ENCODE assay signal across 7 cellular contexts in genomic region chr7:73557397-73558257, GRCh38. TPM values are rescaled to one million over a fixed set of nuclear protein-coding genes. Genes with fewer than 3 reads are reported as not detected.
A peak's percentile ranks its signal among the peaks of the same experiment; 100 is the strongest.
DNase-seq lines count a peak whose midpoint lies in the region; ATAC-seq, FAIRE-seq and TF ChIP-seq lines count a peak whose summit lies in the region.

BCL7B (minus strand) TSS chr7:73557690; CDS start chr7:73557578, 112 bp downstream.

- in situ Hi-C loops in GM13977 (cut with MboI; ENCODE audit: low pct_unique_long_range_greater_than_20kb, low sequenced_read_pairs, unreplicated experiment) = no loop called here

- WGBS in smooth muscle cell (ENCODE audit: low lambda C conversion rate) = 14% methylated on average over 35 of the region's 83 CpGs

- H3K4me3 Mint-ChIP-seq in immature natural killer cell = peak within 1 kb of the TSS; percentile 93 to 95 (median 95)

- no peaks in the 10 kb centered on the region for H3K27me3 ChIP-seq in bronchial epithelial cell (ENCODE audit: control insufficient read depth, insufficient read depth, low read length)
- no peaks in the 10 kb centered on the region for H3K27me3 ChIP-seq in smooth muscle cell (ENCODE audit: low read depth)

- H4K20me1 ChIP-seq in smooth muscle cell (ENCODE audit: low read depth) = peaks cover 38% of the 10 kb centered on the region

- peak within 1 kb of the TSS; percentile 94 for H2AFZ ChIP-seq in smooth muscle cell (ENCODE audit: low read depth)

- H3K4me1 ChIP-seq in smooth muscle cell (ENCODE audit: low read depth) = peaks cover 9% of the 10 kb centered on the region

- DNase-seq in GM13977 (ENCODE audit: low spot score) (peak; percentile 97), NCI-H146 (lab: John Stamatoyannopoulos, UW) (peak; percentile 79), bronchial epithelial cell (ENCODE audit: low read depth) (peak; percentile 27), immature natural killer cell (peak; percentile 83 to 87 (median 87)), smooth muscle cell (lab: John Stamatoyannopoulos, UW; ENCODE audit: unreplicated experiment) (peak; percentile 63)

- H3K4me2 ChIP-seq in smooth muscle cell = peak within 1 kb of the TSS; percentile 97

- H3K27me3 Mint-ChIP-seq in immature natural killer cell (ENCODE audit: low read depth in 3 of 3) = peaks cover 3 to 20% (median 4%) of the 10 kb centered on the region in 3 donors

- ATAC-seq in HG02642 (IDR thresholded peaks at IDR 0.05; ENCODE audit: poor library complexity, unreplicated experiment) = peak; percentile 61

- peak within 1 kb of the TSS; percentile 95 to 99 (median 98) for H3K27ac Mint-ChIP-seq in immature natural killer cell

- no peaks in the 10 kb centered on the region for H3K9me3 ChIP-seq in smooth muscle cell (replicated peaks; ENCODE audit: low read depth)

- H3K36me3 ChIP-seq in bronchial epithelial cell (ENCODE audit: control insufficient read depth, insufficient read depth, low read length) = peaks cover 4% of the 10 kb centered on the region
- no peaks in the 10 kb centered on the region for H3K36me3 ChIP-seq in smooth muscle cell (ENCODE audit: low read depth)

- H3K9me3 Mint-ChIP-seq in immature natural killer cell = no peaks in the 10 kb centered on the region

- H3K4me3 ChIP-seq in WI38 (ENCODE audit: low read depth, low read length) (peak within 1 kb of the TSS; percentile 85), bronchial epithelial cell (ENCODE audit: low read depth, low read length) (peak within 1 kb of the TSS; percentile 84), smooth muscle cell (peak within 1 kb of the TSS; percentile 99)

- peaks cover 42% of the 10 kb centered on the region for H3K79me2 ChIP-seq in smooth muscle cell (ENCODE audit: low read depth)

- peaks cover 0 to 4% (median 3%) of the 10 kb centered on the region in 3 donors for H3K36me3 Mint-ChIP-seq in immature natural killer cell

- peak within 1 kb of the TSS; percentile 100 for H3K27ac ChIP-seq in smooth muscle cell (ENCODE audit: low read depth)

- H3K4me1 Mint-ChIP-seq in immature natural killer cell = peaks cover 33 to 34% of the 10 kb centered on the region in 2 donors

- peak within 1 kb of the TSS; percentile 99 for H3K9ac ChIP-seq in smooth muscle cell (ENCODE audit: low read depth)

- FAIRE-seq in bronchial epithelial cell (lab: Jason Lieb, UNC) = no peak

- no peak for TF ChIP-seq CTCF in GM13977 (IDR thresholded peaks at IDR 0.05; ENCODE audit: extremely low read depth, insufficient read depth, missing control alignments)
- TF ChIP-seq CTCF in WI38 (IDR thresholded peaks at IDR 0.05; ENCODE audit: low read depth, low read length) = no peak
- TF ChIP-seq CTCF in bronchial epithelial cell (IDR thresholded peaks at IDR 0.05; ENCODE audit: insufficient read depth, low read length, severe bottlenecking) = no peak
- TF ChIP-seq CTCF in smooth muscle cell (IDR thresholded peaks at IDR 0.05; ENCODE audit: borderline replicate concordance, insufficient read depth, poor library complexity, severe bottlenecking) = no peak

- H3F3A ChIP-seq in smooth muscle cell (ENCODE audit: low read depth) = peaks cover 11% of the 10 kb centered on the region

RNA-seq across cellular contexts. Expression of gene BCL7B, which starts in this region (rescaled TPM):
- total RNA-seq in bronchial epithelial cell (21.3 and 23.6 TPM in 2 replicates), smooth muscle cell (16.0 and 31.9 TPM in 2 replicates)
- polyA plus RNA-seq in immature natural killer cell (100 to 1,000 TPM in 1 of 3 donors, 10 to 100 TPM in 2; 89.1 to 103 (median 95.5) TPM), smooth muscle cell (30.7 and 37.9 TPM in 2 replicates)

Comparison
In these comparisons a context has a peak if more than half of its experiments do, and no peak if none do; other contexts are left out.
1. Peak in every context shown above with its lines: DNase-seq, ATAC-seq, H3K4me3 ChIP-seq and H3K27ac ChIP-seq.
2. DNase-seq: peak in every context shown above with its lines; median percentile 97 in GM13977; 87 in immature natural killer cell; 79 in NCI-H146; 63 in smooth muscle cell; 27 in bronchial epithelial cell.